13 cellular contexts compared by ENCODE assay signal in the genomic region with DNA sequence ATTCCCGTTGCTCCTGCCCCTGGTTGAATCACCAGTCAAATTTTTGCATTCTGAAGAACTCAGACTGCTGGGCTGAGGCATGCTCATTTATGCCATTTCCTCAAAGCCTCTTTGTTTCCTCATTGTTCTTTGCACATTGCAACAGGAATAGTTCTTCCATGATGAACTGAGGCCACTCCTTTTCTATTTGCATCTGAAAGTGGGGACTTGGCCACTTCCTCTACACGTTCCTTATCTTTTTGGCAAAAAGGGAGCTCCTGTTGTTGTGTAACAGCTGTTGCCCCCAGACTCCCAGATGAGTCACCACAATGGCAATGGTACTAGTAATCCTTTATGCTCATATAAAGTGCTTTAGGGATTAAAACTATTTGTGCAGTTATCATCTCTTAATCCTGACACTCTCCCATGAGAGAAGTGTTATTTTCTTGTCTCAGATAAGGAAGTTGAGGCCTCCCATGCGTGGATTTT. TPM values are rescaled to one million over a fixed set of nuclear protein-coding genes. Genes with fewer than 3 reads are reported as not detected.
DNase-seq lines count a peak whose midpoint lies in the region; ATAC-seq and TF ChIP-seq lines count a peak whose summit lies in the region.
"Had no signal": no experiment of that assay in that cellular context is flagged by ENCODE, and none has a peak within 500 bp of the region (broad histone marks: within the 10 kb centered on the region; RNA-seq: fewer than 3 reads in every experiment).

No MANE protein-coding gene starts in this region.

- no peak overlapping the region for H3K9ac ChIP-seq in NT2/D1 (ENCODE audit: insufficient read length, low read depth)

- H3K27me3 ChIP-seq in NT2/D1 (ENCODE audit: insufficient read depth, insufficient read length) = no peaks in the 10 kb centered on the region
- H3K27me3 ChIP-seq: Peyer's patch had no signal

- DNase-seq in HT-29 (ENCODE audit: low spot score) (peak; percentile 40), NT2/D1 (ENCODE audit: low read depth, low spot score) (peak; percentile 67), globus pallidus (ENCODE audit: low spot score) (peak; percentile 6), retinal pigment epithelial cell (ENCODE audit: low read depth) (peak; percentile 40), NCI-H1092 treated with DMSO at 0.1 percent for 48 hours (lab: John Stamatoyannopoulos, UW) (no peak)
- DNase-seq: DMS79; natural killer cell; NCI-H2081; Peyer's patch; stimulated activated CD4-positive, alpha-beta T cell treated with anti-CD3 and anti-CD28 coated beads, Interleukin-15, amount 100 ng/mL, for 24 hours; WERI-Rb-1 had no signal

- H3K4me3 ChIP-seq in NT2/D1 (ENCODE audit: insufficient read length, low read depth) (no peak overlapping the region), retinal pigment epithelial cell (ENCODE audit: low read length) (no peak overlapping the region)
- H3K4me3 ChIP-seq: Peyer's patch had no signal

- ATAC-seq in HG02938 (IDR thresholded peaks at IDR 0.05; ENCODE audit: unreplicated experiment) = no peak
- no peak for ATAC-seq in HG02642 (IDR thresholded peaks at IDR 0.05; ENCODE audit: poor library complexity, unreplicated experiment)
- ATAC-seq: natural killer cell had no signal

- H3K4me1 ChIP-seq in NT2/D1 (ENCODE audit: insufficient read depth, insufficient read length) = no peaks in the 10 kb centered on the region
- H3K4me1 ChIP-seq: Peyer's patch had no signal

- no peaks in the 10 kb centered on the region for H3K36me3 ChIP-seq in NT2/D1 (ENCODE audit: insufficient read depth, insufficient read length, low read length)
- H3K36me3 ChIP-seq: Peyer's patch, WERI-Rb-1 had no signal

- TF ChIP-seq CTCF in retinal pigment epithelial cell (conservative IDR thresholded peaks at IDR 0.05; ENCODE audit: low read depth, low read length) = no peak

- peaks cover 25% of the 10 kb centered on the region for H3K9me3 ChIP-seq in NT2/D1 (ENCODE audit: insufficient read depth, low read length)
- H3K9me3 ChIP-seq: Peyer's patch had no signal

RNA-seq across cellular contexts. Expression of gene ITPRID1, which starts 20.1 kb away (rescaled TPM):
- total RNA-seq in HT-29 (2014; rRNA removed; shearing (Covaris generic)) = 0.05 TPM in 1 of 2 replicates, not detected in the other
- total RNA-seq: natural killer cell had no signal
